In genomic region chr6:73579389-73579788, GRCh38 we compare ENCODE assay signal across 8 cellular contexts.
DNase-seq lines count a peak whose midpoint lies in the region; ATAC-seq and TF ChIP-seq lines count a peak whose summit lies in the region.

No MANE protein-coding gene starts in this region.

- peak overlapping the region; percentile 91 for H3K27ac ChIP-seq in rectal smooth muscle tissue (ENCODE audit: low read depth, low read length)

- no peaks in the 10 kb centered on the region for H3K36me3 ChIP-seq in rectal smooth muscle tissue (ENCODE audit: control insufficient read depth, insufficient read depth, low read length)

- ATAC-seq in GM19463 (IDR thresholded peaks at IDR 0.05; ENCODE audit: unreplicated experiment): peak; percentile 9
- no peak for ATAC-seq in GM21360 (IDR thresholded peaks at IDR 0.05; ENCODE audit: unreplicated experiment)

- DNase-seq in RPMI8226: peak; percentile 73
- DNase-seq in fibroblast of pulmonary artery (ENCODE audit: low read depth): no peak
- no peak for DNase-seq in D341Med (ENCODE audit: low spot score)
- no peak for DNase-seq in kidney glomerular epithelial cell (lab: John Stamatoyannopoulos, UW)
- no peak for DNase-seq in islet precursor cell

- peak overlapping the region; percentile 5 for H3K4me3 ChIP-seq in fibroblast of pulmonary artery (replicated peaks; ENCODE audit: low read depth, low read length)
- no peak overlapping the region for H3K4me3 ChIP-seq in rectal smooth muscle tissue (ENCODE audit: low read length)

- H3K9ac ChIP-seq in rectal smooth muscle tissue (ENCODE audit: low read length): no peak overlapping the region

- peaks cover 12% of the 10 kb centered on the region for H3K4me1 ChIP-seq in rectal smooth muscle tissue (ENCODE audit: control insufficient read depth, insufficient read depth, low read length)

- no peaks in the 10 kb centered on the region for H3K27me3 ChIP-seq in rectal smooth muscle tissue (ENCODE audit: control insufficient read depth, insufficient read depth, low read length)

- TF ChIP-seq CTCF in fibroblast of pulmonary artery (IDR thresholded peaks at IDR 0.05; ENCODE audit: low read length, missing control alignments): no peak
